ENCODE assay signal across 8 cellular contexts in the genomic region with DNA sequence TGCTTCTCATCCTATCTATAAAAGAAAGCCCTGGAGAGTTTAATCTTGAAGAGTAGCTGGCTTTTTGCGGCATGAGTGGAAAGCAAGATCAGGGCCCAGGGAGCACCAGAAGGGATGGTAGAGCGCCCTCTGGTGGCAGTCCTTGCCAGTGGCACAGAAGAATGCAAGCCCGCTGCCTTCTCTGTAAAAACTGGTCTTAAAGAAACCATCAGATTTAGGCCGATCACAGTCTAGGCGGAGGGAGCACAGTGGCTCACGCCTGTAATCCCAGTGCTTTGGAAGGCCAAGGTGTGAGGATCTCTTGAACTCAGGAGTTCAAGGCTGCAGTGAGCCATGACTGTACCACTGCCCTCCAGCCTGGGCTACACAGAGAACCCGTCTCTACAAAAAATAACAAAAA. TPM values are rescaled to one million over a fixed set of nuclear protein-coding genes. Genes with fewer than 3 reads are reported as not detected.
DNase-seq lines count a peak whose midpoint lies in the region; ATAC-seq and TF ChIP-seq lines count a peak whose summit lies in the region.

No MANE protein-coding gene starts in this region.

- H3K56ac ChIP-seq in IMR-90 (ENCODE audit: extremely low read depth, insufficient read depth, low read length): no peak overlapping the region

- DNase-seq in A673 (ENCODE audit: low spot score) (peak; percentile 92), IMR-90 (peak; percentile 81), Panc1 (ENCODE audit: low read depth, low spot score) (peak; percentile 72), fibroblast of peridontal ligament (ENCODE audit: extremely low read depth) (peak; percentile 90), nephron progenitor cell (peak; percentile 94)
- DNase-seq in activated T-cell treated with anti-CD3 and anti-CD28 coated beads, Interleukin-2, amount 50 U/mL, for 24 hours: peak; percentile 86
- peak; percentile 34 to 83 (median 70) for DNase-seq in stimulated activated naive CD4-positive, alpha-beta T cell (lab: John Stamatoyannopoulos, UW)

- POLR2A ChIA-PET in A673 (lab: Charles Lee; ENCODE audit: low non-redundant PET) (interaction anchor here (0.6 to 0.8 kb wide), 2 partner anchors 62 to 201 kb away, joined by 3 to 5 read pairs; no protein-coding TSS in a partner anchor), IMR-90 (lab: Charles Lee; ENCODE audit: unreplicated experiment) (interaction anchor here (1.0 kb wide), 1 partner anchor 40 kb away, joined by 17 read pairs; no protein-coding TSS in a partner anchor), Panc1 (lab: Charles Lee) (no interaction called here)

- no peaks in the 10 kb centered on the region for H3K9me3 Mint-ChIP-seq in activated T-cell treated with anti-CD3 and anti-CD28 coated beads, Interleukin-2, amount 50 U/mL, for 24 hours
- no peaks in the 10 kb centered on the region for H3K9me3 Mint-ChIP-seq in nephron progenitor cell

- in situ Hi-C loops in IMR-90 (cut with MboI; ENCODE audit: low sequenced_read_pairs): loop anchor here (5.0 to 10.0 kb wide), 2 partner anchors 81 to 199 kb away; no protein-coding TSS in a partner anchor
- in situ Hi-C loops in Panc1 (cut with HindIII; ENCODE audit: low pct_unique_long_range_greater_than_20kb, low sequenced_read_pairs): no loop called here

- no peak overlapping the region for H3K4me3 ChIP-seq in A673 (ENCODE audit: low read depth, low read length, poor library complexity, severe bottlenecking)
- H3K4me3 ChIP-seq in IMR-90 (ENCODE audit: insufficient read depth, low read depth, low read length): no peak overlapping the region
- no peak overlapping the region for H3K4me3 ChIP-seq in Panc1 (ENCODE audit: low read depth in 2 of 2, low read length in 2 of 2)

- H3K27me3 ChIP-seq in A673 (replicated peaks; ENCODE audit: insufficient read depth, low read depth, low read length, poor library complexity) (no peaks in the 10 kb centered on the region), IMR-90 (ENCODE audit: control insufficient read depth, insufficient read depth, low read length) (no peaks in the 10 kb centered on the region), Panc1 (ENCODE audit: control insufficient read depth, insufficient read depth, low read length) (no peaks in the 10 kb centered on the region)

- H2AFZ ChIP-seq in IMR-90 (replicated peaks; ENCODE audit: low read length, poor library complexity): peak overlapping the region; percentile 85

- H3K23ac ChIP-seq in IMR-90 (ENCODE audit: low read depth, low read length): no peak overlapping the region

- intact Hi-C loops in A673 (cut with micrococcal nuclease; ENCODE audit: unreplicated experiment): loop anchor here (1.0 kb wide), 1 partner anchor 132 kb away; no protein-coding TSS in a partner anchor
- intact Hi-C loops in IMR-90 (cut with micrococcal nuclease): loop anchor here (1.0 to 10.0 kb wide), 5 partner anchors 73 to 311 kb away; partner anchors contain the start of genes COX15 and CUTC
- intact Hi-C loops in Panc1 (cut with micrococcal nuclease; ENCODE audit: unreplicated experiment): loop anchor here (5.0 kb wide), 1 partner anchor 199 kb away; no protein-coding TSS in a partner anchor

- H3K27ac Mint-ChIP-seq in activated T-cell treated with anti-CD3 and anti-CD28 coated beads, Interleukin-2, amount 50 U/mL, for 24 hours: no peak overlapping the region
- no peak overlapping the region for H3K27ac Mint-ChIP-seq in nephron progenitor cell

- peak; percentile 94 for TF ChIP-seq RAD21 in IMR-90 (IDR thresholded peaks at IDR 0.05; ENCODE audit: low read length)

- no peak overlapping the region for H4K5ac ChIP-seq in IMR-90 (ENCODE audit: low read depth, low read length)

- TF ChIP-seq POLR2A in IMR-90 (IDR thresholded peaks at IDR 0.05; ENCODE audit: low read depth, low read length): no peak

- no peak overlapping the region for H3K4me3 Mint-ChIP-seq in activated T-cell treated with anti-CD3 and anti-CD28 coated beads, Interleukin-2, amount 50 U/mL, for 24 hours
- H3K4me3 Mint-ChIP-seq in nephron progenitor cell: no peak overlapping the region

- BruUV-seq in A673 (replicated peaks; lab: Mats Ljungman, UMichigan) (no TSS peak), IMR-90 (replicated peaks; lab: Mats Ljungman, UMichigan) (no TSS peak), Panc1 (replicated peaks; lab: Mats Ljungman, UMichigan) (no TSS peak)

- H3K4me1 ChIP-seq in A673 (ENCODE audit: insufficient read depth, low read length, poor library complexity, severe bottlenecking) (peaks cover 27% of the 10 kb centered on the region), IMR-90 (ENCODE audit: control insufficient read depth, insufficient read depth, low read length) (peaks cover 4% of the 10 kb centered on the region), Panc1 (ENCODE audit: control insufficient read depth, insufficient read depth, low read length) (peaks cover 26% of the 10 kb centered on the region)

- no peak overlapping the region for H2BK15ac ChIP-seq in IMR-90 (ENCODE audit: low read depth, low read length)

- CTCF ChIA-PET in A673 (lab: Charles Lee) (interaction anchor here (0.6 to 3.4 kb wide), 13 partner anchors 14 to 314 kb away, joined by 3 to 35 read pairs (median 4); partner anchors contain the start of genes COX15, CUTC and DNMBP), IMR-90 (lab: Yijun Ruan, JAX) (interaction anchor here (0.5 to 3.4 kb wide), 26 partner anchors 8 to 327 kb away, joined by 3 to 31 read pairs (median 4); partner anchors contain the start of gene DNMBP), Panc1 (lab: Charles Lee) (interaction anchor here (0.6 to 1.6 kb wide), 11 partner anchors 25 to 200 kb away, joined by 3 to 19 read pairs (median 4); partner anchors contain the start of gene DNMBP)

- ATAC-seq in GM18858 (IDR thresholded peaks at IDR 0.05; ENCODE audit: unreplicated experiment): peak; percentile 52
- peak; percentile 92 for ATAC-seq in IMR-90 (ENCODE audit: low read depth)
- peak; percentile 93 for ATAC-seq in Panc1

- H3K36me3 ChIP-seq in A673 (ENCODE audit: insufficient read depth, low read length, poor library complexity, severe bottlenecking): no peaks in the 10 kb centered on the region
- no peaks in the 10 kb centered on the region for H3K36me3 ChIP-seq in IMR-90 (ENCODE audit: control insufficient read depth, insufficient read depth, low read length)
- H3K36me3 ChIP-seq in Panc1 (ENCODE audit: control insufficient read depth, insufficient read depth, low read length): no peaks in the 10 kb centered on the region

- dilution Hi-C loops in IMR-90 (cut with HindIII; ENCODE audit: low sequenced_read_pairs, unreplicated experiment): no loop called here

- H3K18ac ChIP-seq in IMR-90 (ENCODE audit: low read depth, low read length): no peak overlapping the region

- no peak overlapping the region for H2BK5ac ChIP-seq in IMR-90 (ENCODE audit: low read depth, low read length, poor library complexity, severe bottlenecking)

- H4K91ac ChIP-seq in IMR-90 (ENCODE audit: insufficient read depth, low read depth, low read length): peak overlapping the region; percentile 31; the same call in 1 of the 2 replicates

- H3K36me3 Mint-ChIP-seq in activated T-cell treated with anti-CD3 and anti-CD28 coated beads, Interleukin-2, amount 50 U/mL, for 24 hours (ENCODE audit: low read depth): no peaks in the 10 kb centered on the region
- H3K36me3 Mint-ChIP-seq in nephron progenitor cell (ENCODE audit: low read depth): no peaks in the 10 kb centered on the region

- no peak overlapping the region for H2AK9ac ChIP-seq in IMR-90 (replicated peaks; ENCODE audit: low read depth, low read length, poor library complexity)

- peak overlapping the region; percentile 66; the same call in 1 of the 2 replicates for H2BK20ac ChIP-seq in IMR-90 (ENCODE audit: low read depth, low read length)

- H3K4ac ChIP-seq in IMR-90 (ENCODE audit: low read depth, low read length): peak overlapping the region; percentile 78; the same call in 1 of the 2 replicates

- no peak overlapping the region for H3K14ac ChIP-seq in IMR-90 (replicated peaks; ENCODE audit: low read depth, low read length)

- H3K79me1 ChIP-seq in IMR-90 (ENCODE audit: low read depth in 1 of 2, low read length in 2 of 2): no peaks in the 10 kb centered on the region

- WGBS in IMR-90 (ENCODE audit: extremely low coverage in 2 of 2, insufficient read length in 1 of 2), 2 experiments: 10% methylated on average over 4 of the region's 7 CpGs; no CpG with 5 or more reads in 1 of the 2 experiments

- peaks cover 9% of the 10 kb centered on the region for H3K4me1 Mint-ChIP-seq in activated T-cell treated with anti-CD3 and anti-CD28 coated beads, Interleukin-2, amount 50 U/mL, for 24 hours (ENCODE audit: low read depth)
- H3K4me1 Mint-ChIP-seq in nephron progenitor cell: peaks cover 17% of the 10 kb centered on the region

- peak overlapping the region; percentile 72; the same call in 1 of the 2 replicates for H2BK120ac ChIP-seq in IMR-90 (ENCODE audit: low read depth, low read length)

- TF ChIP-seq CTCF in A673 (conservative IDR thresholded peaks at IDR 0.05; ENCODE audit: low read depth, low read length) (peak; percentile 94), IMR-90 (conservative IDR thresholded peaks at IDR 0.05; ENCODE audit: low read depth, low read length) (peak; percentile 93), Panc1 (IDR thresholded peaks at IDR 0.05) (peak; percentile 99), nephron progenitor cell (IDR thresholded peaks at IDR 0.05) (peak; percentile 99)

- peaks cover 10% of the 10 kb centered on the region for H3K27me3 Mint-ChIP-seq in activated T-cell treated with anti-CD3 and anti-CD28 coated beads, Interleukin-2, amount 50 U/mL, for 24 hours
- H3K27me3 Mint-ChIP-seq in nephron progenitor cell (ENCODE audit: low read depth, poor library complexity): peaks cover 11% of the 10 kb centered on the region

- H3K27ac ChIP-seq in A673 (ENCODE audit: low read depth, low read length, poor library complexity, severe bottlenecking): no peak overlapping the region
- no peak overlapping the region for H3K27ac ChIP-seq in IMR-90 (ENCODE audit: insufficient read depth, low read length)
- H3K27ac ChIP-seq in Panc1 (ENCODE audit: low read length): peak overlapping the region; percentile 44; the same call in 1 of the 2 replicates

- H3K4me2 ChIP-seq in IMR-90 (ENCODE audit: low read depth, low read length): no peak overlapping the region

- no peak overlapping the region for H3K9ac ChIP-seq in IMR-90 (ENCODE audit: low read depth, low read length)

- peak overlapping the region in 1 of 2 experiments; percentile 83; a peak in 2 of 4 replicates for H4K8ac ChIP-seq in IMR-90 (ENCODE audit: low read depth in 2 of 2, low read length in 2 of 2)

- H3K9me1 ChIP-seq in IMR-90 (ENCODE audit: insufficient read depth, low read length): no peaks in the 10 kb centered on the region

- H3K9me3 ChIP-seq in A673 (ENCODE audit: low read depth, low read length, poor library complexity, severe bottlenecking) (no peaks in the 10 kb centered on the region), IMR-90 (ENCODE audit: control insufficient read depth, insufficient read depth, low read length) (no peaks in the 10 kb centered on the region), Panc1 (ENCODE audit: control insufficient read depth, insufficient read depth, low read depth, low read length) (no peaks in the 10 kb centered on the region)

- H2AK5ac ChIP-seq in IMR-90 (ENCODE audit: low read depth, low read length): peak overlapping the region; percentile 74; the same call in 1 of the 2 replicates

- no peaks in the 10 kb centered on the region for H4K20me1 ChIP-seq in IMR-90 (ENCODE audit: insufficient read depth, low read length)

RNA-seq across cellular contexts. Expression of gene CPN1, which starts 35.6 kb away (rescaled TPM):
- not detected in 2 replicates for total RNA-seq in A673 (2021)
- total RNA-seq in IMR-90 (2012; rRNA removed): not detected in 2 replicates
- polyA plus RNA-seq in IMR-90 (2012; rRNA removed): not detected in 2 replicates
- polyA plus RNA-seq in IMR-90 (2012; cell fraction: cytosol; rRNA removed): not detected in 2 replicates
- polyA plus RNA-seq in IMR-90 (2012; cell fraction: nucleus; rRNA removed; ENCODE audit: low replicate concordance): not detected in 2 replicates
- not detected for total RNA-seq in Panc1 (2021; ENCODE audit: unreplicated experiment)
- polyA plus RNA-seq in Panc1 (2012; ENCODE audit: insufficient read length): not detected

RNA-seq across cellular contexts. Expression of gene DNMBP, which starts 36.3 kb away (rescaled TPM):
- total RNA-seq in A673 (2021) (23.6 and 28.0 TPM in 2 replicates), IMR-90 (2012; rRNA removed) (10.9 and 13.6 TPM in 2 replicates), Panc1 (2021; ENCODE audit: unreplicated experiment) (39.3 TPM)
- polyA plus RNA-seq in IMR-90 (2012; rRNA removed): 13.6 and 14.3 TPM in 2 replicates
- polyA plus RNA-seq in IMR-90 (2012; cell fraction: cytosol; rRNA removed): 6.4 and 7.7 TPM in 2 replicates
- polyA plus RNA-seq in IMR-90 (2012; cell fraction: nucleus; rRNA removed; ENCODE audit: low replicate concordance): 22.1 and 44.3 TPM in 2 replicates
- polyA plus RNA-seq in Panc1 (2012; ENCODE audit: insufficient read length): 21.7 TPM
